ENCODE assay signal across 11 cellular contexts in the genomic region with DNA sequence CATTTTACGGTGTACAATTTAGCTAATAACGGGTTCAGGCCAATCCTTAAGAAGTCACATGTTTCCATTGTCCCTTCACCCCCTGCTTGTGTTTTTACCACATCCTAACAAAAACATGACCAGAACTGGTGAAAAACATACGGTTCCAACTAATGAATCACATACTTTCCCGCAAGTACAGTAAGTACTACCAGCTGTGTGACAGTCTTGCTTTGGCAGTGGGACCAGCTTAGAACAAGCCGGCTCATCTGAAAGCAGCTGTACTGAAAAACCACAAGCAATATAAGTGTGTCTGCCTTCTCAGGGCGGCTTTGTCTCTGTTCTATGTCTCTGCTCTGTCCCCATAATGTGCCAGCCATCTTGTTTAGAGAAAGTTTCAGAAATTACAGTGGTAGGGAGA.
A peak's percentile ranks its signal among the peaks of the same experiment; 100 is the strongest.
DNase-seq lines count a peak whose midpoint lies in the region; ATAC-seq, FAIRE-seq and TF ChIP-seq lines count a peak whose summit lies in the region.
"Had no signal": no experiment of that assay in that cellular context is flagged by ENCODE, and none has a peak within 500 bp of the region (broad histone marks: within the 10 kb centered on the region; RNA-seq: fewer than 3 reads in every experiment).

No MANE protein-coding gene starts in this region.

- TF ChIP-seq CTCF in Panc1 (IDR thresholded peaks at IDR 0.05) = no peak
- TF ChIP-seq CTCF in foreskin fibroblast (IDR thresholded peaks at IDR 0.05; ENCODE audit: low read depth, low read length) = no peak

- ATAC-seq in Panc1 (no peak), HG02981 (IDR thresholded peaks at IDR 0.05; ENCODE audit: unreplicated experiment) (no peak)
- ATAC-seq: HCT116 had no signal

- DNase-seq in Panc1 (ENCODE audit: low read depth, low spot score) = no peak
- peak; percentile 96 to 97 for DNase-seq in foreskin fibroblast
- peak; percentile 51 for DNase-seq in pulmonary artery endothelial cell (ENCODE audit: low read depth, low spot score)
- DNase-seq in NCI-H2029 treated with DMSO at 0.1 percent for 48 hours (lab: John Stamatoyannopoulos, UW) = no peak
- no peak for DNase-seq in effector CD8-positive, alpha-beta T cell (lab: John Stamatoyannopoulos, UW)
- DNase-seq in central memory CD4-positive, alpha-beta T cell = no peak
- DNase-seq: activated B cell treated with CpG ODN at 0.5 μM for 24 hours had no signal

- CTCF ChIA-PET in Panc1 (lab: Charles Lee) = no interaction called here

- BruUV-seq in Panc1 (replicated peaks; lab: Mats Ljungman, UMichigan) = no TSS peak

- H3K4me3 ChIP-seq in Panc1 (ENCODE audit: low read depth in 2 of 2, low read length in 2 of 2) (peak overlapping the region in 1 of 2 experiments; percentile 24; a peak in 1 of 4 replicates), foreskin fibroblast (ENCODE audit: low read depth in 1 of 2, low read length in 2 of 2) (peak overlapping the region; percentile 5 to 43)
- H3K4me3 ChIP-seq: cardiac muscle cell had no signal

- peaks cover 3% of the 10 kb centered on the region for H3K4me1 ChIP-seq in Panc1 (ENCODE audit: control insufficient read depth, insufficient read depth, low read length)

- FAIRE-seq in G401.6 (lab: Jason Lieb, UNC) = peak; percentile 97

- POLR2A ChIA-PET in Panc1 (lab: Charles Lee) = interaction anchor here (0.7 kb wide), 1 partner anchor 49 kb away, joined by 3 read pairs; no protein-coding TSS in a partner anchor

- no peaks in the 10 kb centered on the region for H3K9me3 ChIP-seq in Panc1 (ENCODE audit: control insufficient read depth, insufficient read depth, low read depth, low read length)

- in situ Hi-C loops in Panc1 (cut with HindIII; ENCODE audit: low pct_unique_long_range_greater_than_20kb, low sequenced_read_pairs) = no loop called here

- H3K27ac ChIP-seq in Panc1 (ENCODE audit: low read length) = peak overlapping the region; percentile 88
- H3K27ac ChIP-seq: cardiac muscle cell had no signal

- intact Hi-C loops in Panc1 (cut with micrococcal nuclease; ENCODE audit: unreplicated experiment) = loop anchor here (10.0 kb wide), 1 partner anchor 77 kb away; no protein-coding TSS in a partner anchor

- no peaks in the 10 kb centered on the region for H3K27me3 ChIP-seq in Panc1 (ENCODE audit: control insufficient read depth, insufficient read depth, low read length)

- H3K36me3 ChIP-seq in Panc1 (ENCODE audit: control insufficient read depth, insufficient read depth, low read length) = no peaks in the 10 kb centered on the region
- H3K36me3 ChIP-seq: cardiac muscle cell had no signal

Comparison
In these comparisons a context has a peak if more than half of its experiments do, and no peak if none do; other contexts are left out.
1. DNase-seq: peak in foreskin fibroblast (2 of 2) and pulmonary artery endothelial cell (single experiment); none in Panc1 (single experiment), NCI-H2029 treated with DMSO at 0.1 percent for 48 hours (single experiment), effector CD8-positive, alpha-beta T cell (single experiment) and central memory CD4-positive, alpha-beta T cell (single experiment).